In genomic region chr2:97848347-97848746, GRCh38 we compare ENCODE assay signal across 21 cellular contexts.
A peak's percentile ranks its signal among the peaks of the same experiment; 100 is the strongest.
DNase-seq lines count a peak whose midpoint lies in the region; ATAC-seq and TF ChIP-seq lines count a peak whose summit lies in the region.
"Had no signal": no experiment of that assay in that cellular context is flagged by ENCODE, and none has a peak within 500 bp of the region (broad histone marks: within the 10 kb centered on the region; RNA-seq: fewer than 3 reads in every experiment).

No MANE protein-coding gene starts in this region.

- H3K27me3 ChIP-seq in left ventricle myocardium inferior (ENCODE audit: low read depth), result no peaks in the 10 kb centered on the region
- no peaks in the 10 kb centered on the region for H3K27me3 ChIP-seq in heart left ventricle
- no peaks in the 10 kb centered on the region for H3K27me3 ChIP-seq in RWPE2 (ENCODE audit: insufficient read depth, poor library complexity, severe bottlenecking)
- H3K27me3 ChIP-seq: BLaER1 treated with 17β-estradiol and CSF1 and Interleukin-3, amounts not matched to agents 10 nM and 100 nM; MG63 had no signal

- H3K9me3 ChIP-seq in left ventricle myocardium inferior (replicated peaks), result no peaks in the 10 kb centered on the region
- no peaks in the 10 kb centered on the region for H3K9me3 ChIP-seq in heart left ventricle
- peaks cover 7% of the 10 kb centered on the region for H3K9me3 ChIP-seq in RWPE2 (ENCODE audit: severe bottlenecking)
- H3K9me3 ChIP-seq: BLaER1 treated with 17β-estradiol and CSF1 and Interleukin-3, amounts not matched to agents 10 nM and 100 nM; MG63 had no signal

- H3K36me3 ChIP-seq in left ventricle myocardium inferior, result no peaks in the 10 kb centered on the region
- no peaks in the 10 kb centered on the region for H3K36me3 ChIP-seq in heart left ventricle
- H3K36me3 ChIP-seq in RWPE2 (ENCODE audit: low read depth), result no peaks in the 10 kb centered on the region; the same call in 1 of the 2 replicates
- H3K36me3 ChIP-seq: MG63 had no signal

- H3K4me3 ChIP-seq in left ventricle myocardium inferior, result no peak overlapping the region
- H3K4me3 ChIP-seq in heart left ventricle, result no peak overlapping the region
- no peak overlapping the region for H3K4me3 ChIP-seq in RWPE2 (ENCODE audit: severe bottlenecking)
- H3K4me3 ChIP-seq: BLaER1 treated with 17β-estradiol and CSF1 and Interleukin-3, amounts not matched to agents 10 nM and 100 nM; GM23248; MG63 had no signal

- WGBS in heart left ventricle, 4 donors, result 63 to 68% (median 65%) methylated on average over 1 of the region's 1 CpG

- DNase-seq in left ventricle myocardium inferior (no peak), heart left ventricle (no peak), RWPE2 (ENCODE audit: low spot score) (no peak), epithelial cell of prostate (ENCODE audit: low read depth, low spot score) (no peak), NCI-H510A (lab: John Stamatoyannopoulos, UW) (no peak), amygdala (lab: John Stamatoyannopoulos, UW) (no peak)
- DNase-seq: AML-193; CD4-positive, alpha-beta T cell; GM23248; H9; KBM-7; MG63; NCI-H1105 treated with DMSO at 0.1 percent for 48 hours; NCI-H2029; NCI-H446; NCI-H69; SHP77 treated with DMSO at 0.1 percent for 48 hours had no signal

- H3K27ac ChIP-seq in left ventricle myocardium inferior (replicated peaks) (peak overlapping the region; percentile 20), heart left ventricle (no peak overlapping the region), RWPE2 (ENCODE audit: poor library complexity, severe bottlenecking) (peak overlapping the region; percentile 55), epithelial cell of prostate (peak overlapping the region; percentile 64)
- H3K27ac ChIP-seq: BLaER1 treated with 17β-estradiol and CSF1 and Interleukin-3, amounts not matched to agents 10 nM and 100 nM; GM23248; RWPE1 had no signal

- no peak for TF ChIP-seq POLR2A in heart left ventricle (IDR thresholded peaks at IDR 0.05)

- TF ChIP-seq CTCF in left ventricle myocardium inferior (IDR thresholded peaks at IDR 0.05; ENCODE audit: borderline replicate concordance) (no peak), heart left ventricle (IDR thresholded peaks at IDR 0.05) (no peak), RWPE2 (IDR thresholded peaks at IDR 0.05; ENCODE audit: poor library complexity, severe bottlenecking) (no peak)

- H3K4me1 ChIP-seq in left ventricle myocardium inferior (peaks cover 40% of the 10 kb centered on the region), heart left ventricle (peaks cover 0 to 23% (median 4%) of the 10 kb centered on the region in 12 donors), RWPE2 (ENCODE audit: insufficient read depth, poor library complexity, severe bottlenecking) (peaks cover 32% of the 10 kb centered on the region)

- intact Hi-C loops in left ventricle myocardium inferior (cut with micrococcal nuclease), result no loop called here
- intact Hi-C loops in heart left ventricle (cut with DNase I), result no loop called here

- no peak for ATAC-seq in heart left ventricle
- ATAC-seq in RWPE2 (ENCODE audit: low read depth), result peak; percentile 43
- ATAC-seq in GM21786 (IDR thresholded peaks at IDR 0.05; ENCODE audit: unreplicated experiment), result no peak
- ATAC-seq: Panc1 had no signal

Comparison
In these comparisons a context has a peak if more than half of its experiments do, and no peak if none do; other contexts are left out.
1. H3K27ac ChIP-seq: peak in left ventricle myocardium inferior (single experiment), RWPE2 (single experiment) and epithelial cell of prostate (single experiment); none in heart left ventricle (0 of 12).